In the genomic region with DNA sequence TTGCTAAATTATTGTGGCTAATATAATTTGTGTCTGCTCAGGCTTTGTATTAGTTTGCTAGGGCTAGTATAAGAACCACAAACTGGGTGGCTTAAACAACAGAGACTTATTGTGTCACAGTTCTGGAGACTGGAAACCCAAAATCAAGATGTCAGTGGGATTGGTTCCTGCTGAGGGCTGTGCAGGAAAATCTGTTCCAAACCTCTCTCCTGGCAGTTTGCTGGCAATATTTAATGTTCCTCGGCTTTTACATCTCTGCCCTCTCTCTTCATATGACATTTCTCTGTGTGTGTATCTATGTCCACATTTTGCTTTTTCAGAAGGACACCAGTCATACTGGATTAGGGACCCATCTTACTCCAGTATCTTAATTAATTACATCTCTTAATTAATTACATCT, we compare ENCODE assay signal across 17 cellular contexts.
DNase-seq lines count a peak whose midpoint lies in the region; ATAC-seq and TF ChIP-seq lines count a peak whose summit lies in the region.
"Had no signal": no experiment of that assay in that cellular context is flagged by ENCODE, and none has a peak within 500 bp of the region (broad histone marks: within the 10 kb centered on the region; RNA-seq: fewer than 3 reads in every experiment).

No MANE protein-coding gene starts in this region.

- H3K27ac Mint-ChIP-seq in activated CD4-positive, alpha-beta T cell treated with anti-CD3 and anti-CD28 coated beads for 36 hours: no peak overlapping the region
- H3K27ac Mint-ChIP-seq: B cell; CD4-positive, alpha-beta T cell had no signal

- TF ChIP-seq POLR2A in adrenal gland (IDR thresholded peaks at IDR 0.05) (no peak), lower leg skin (IDR thresholded peaks at IDR 0.05) (no peak)

- no peak for TF ChIP-seq CTCF in adrenal gland (IDR thresholded peaks at IDR 0.05)
- TF ChIP-seq CTCF in lower lobe of right lung (IDR thresholded peaks at IDR 0.05): no peak
- TF ChIP-seq CTCF in thoracic aorta (IDR thresholded peaks at IDR 0.05): no peak
- TF ChIP-seq CTCF in lower leg skin (IDR thresholded peaks at IDR 0.05): no peak

- no peaks in the 10 kb centered on the region for H3K36me3 ChIP-seq in adrenal gland (replicated peaks in 1 of 2)
- H3K36me3 ChIP-seq in lower lobe of right lung: no peaks in the 10 kb centered on the region
- no peaks in the 10 kb centered on the region for H3K36me3 ChIP-seq in thoracic aorta

- H3K4me3 ChIP-seq in adrenal gland (no peak overlapping the region), lower lobe of right lung (no peak overlapping the region), thoracic aorta (no peak overlapping the region), lower leg skin (ENCODE audit: low read depth, poor library complexity, severe bottlenecking) (no peak overlapping the region)
- H3K4me3 ChIP-seq: GM23248 had no signal

- no peak for ATAC-seq in lower lobe of right lung
- no peak for ATAC-seq in thoracic aorta (ENCODE audit: insufficient number of reproducible peaks, low FRiP score, low read depth)
- no peak for ATAC-seq in activated CD4-positive, alpha-beta T cell treated with anti-CD3 and anti-CD28 coated beads for 36 hours

- H3K9me3 ChIP-seq in adrenal gland (replicated peaks in 1 of 3): no peaks in the 10 kb centered on the region
- H3K9me3 ChIP-seq in lower lobe of right lung: no peaks in the 10 kb centered on the region
- H3K9me3 ChIP-seq in thoracic aorta: no peaks in the 10 kb centered on the region

- H3K27me3 ChIP-seq in adrenal gland (no peaks in the 10 kb centered on the region), lower lobe of right lung (ENCODE audit: low read depth) (no peaks in the 10 kb centered on the region), thoracic aorta (replicated peaks; ENCODE audit: insufficient read depth) (no peaks in the 10 kb centered on the region)

- H3K9me3 Mint-ChIP-seq in activated CD4-positive, alpha-beta T cell treated with anti-CD3 and anti-CD28 coated beads for 36 hours (ENCODE audit: low read depth): no peaks in the 10 kb centered on the region
- H3K9me3 Mint-ChIP-seq: CD4-positive, alpha-beta T cell had no signal

- 56 to 78% (median 67%) methylated on average over 1 of the region's 1 CpG for WGBS in adrenal gland, 4 donors
- 59 to 68% methylated on average over 1 of the region's 1 CpG for WGBS in lower leg skin, 2 donors

- DNase-seq in NCI-H446 treated with DMSO at 0.1 percent for 48 hours (lab: John Stamatoyannopoulos, UW) (peak; percentile 33), adrenal gland (no peak), lower lobe of right lung (no peak), thoracic aorta (ENCODE audit: low spot score) (no peak), NCI-H1105 (lab: John Stamatoyannopoulos, UW) (no peak), lower leg skin (ENCODE audit: low spot score in 2 of 2) (no peak)
- DNase-seq in activated CD4-positive, alpha-beta T cell treated with anti-CD3 and anti-CD28 coated beads for 36 hours: no peak
- DNase-seq: CD4-positive, alpha-beta T cell; DMS79 treated with DMSO at 0.1 percent for 48 hours; GDM1; GM23248; NCI-H1417 treated with DMSO at 0.1 percent for 48 hours; NCI-H2029 treated with DMSO at 0.1 percent for 48 hours; NCI-H2227 treated with DMSO at 0.1 percent for 48 hours; NCI-H526 treated with DMSO at 0.1 percent for 48 hours; NK-92 treated with Interleukin-12 subunit alpha and Interleukin-12 subunit beta, amount 100 ng/mL, for 24 hours had no signal

- POLR2A ChIA-PET in activated CD4-positive, alpha-beta T cell treated with anti-CD3 and anti-CD28 coated beads for 36 hours (lab: Charles Lee): no interaction called here

- H3K27ac ChIP-seq in adrenal gland: peak overlapping the region in 3 of 5 donors; percentile 14 to 43 (median 18)
- peak overlapping the region; percentile 53 for H3K27ac ChIP-seq in lower lobe of right lung
- H3K27ac ChIP-seq in thoracic aorta: peak overlapping the region; percentile 43 to 54
- H3K27ac ChIP-seq: GM23248 had no signal

- H3K4me3 Mint-ChIP-seq in activated CD4-positive, alpha-beta T cell treated with anti-CD3 and anti-CD28 coated beads for 36 hours: no peak overlapping the region
- H3K4me3 Mint-ChIP-seq: B cell; CD4-positive, alpha-beta T cell had no signal

- intact Hi-C loops in adrenal gland (cut with DNase I): loop anchor here in 1 of 2 donors (5.0 kb wide), 1 partner anchor 97 kb away; no protein-coding TSS in a partner anchor
- intact Hi-C loops in lower lobe of right lung (cut with DNase I): no loop called here
- intact Hi-C loops in lower leg skin (cut with DNase I; ENCODE audit: low total_unique reads): no loop called here
- intact Hi-C loops in activated CD4-positive, alpha-beta T cell treated with anti-CD3 and anti-CD28 coated beads for 36 hours (cut with DNase I, micrococcal nuclease): no loop called here

- H3K4me1 Mint-ChIP-seq in activated CD4-positive, alpha-beta T cell treated with anti-CD3 and anti-CD28 coated beads for 36 hours: no peaks in the 10 kb centered on the region
- H3K4me1 Mint-ChIP-seq: B cell had no signal

- H3K27me3 Mint-ChIP-seq in activated CD4-positive, alpha-beta T cell treated with anti-CD3 and anti-CD28 coated beads for 36 hours: peaks cover under 1% of the 10 kb centered on the region
- H3K27me3 Mint-ChIP-seq: CD4-positive, alpha-beta T cell had no signal

- CTCF ChIA-PET in activated CD4-positive, alpha-beta T cell treated with anti-CD3 and anti-CD28 coated beads for 36 hours (lab: Charles Lee): no interaction called here

- H3K36me3 Mint-ChIP-seq in activated CD4-positive, alpha-beta T cell treated with anti-CD3 and anti-CD28 coated beads for 36 hours (ENCODE audit: low read depth): no peaks in the 10 kb centered on the region

- H3K4me1 ChIP-seq in adrenal gland (replicated peaks in 1 of 2) (peaks cover 0 to 12% of the 10 kb centered on the region in 2 donors), lower lobe of right lung (peaks cover 12% of the 10 kb centered on the region), thoracic aorta (ENCODE audit: control insufficient read depth in 1 of 2, low read depth in 2 of 2) (peaks cover 17 to 28% of the 10 kb centered on the region in 2 donors)
